ENCODE assay signal across 17 cellular contexts in genomic region chr3:123635717-123636116, GRCh38. TPM values are rescaled to one million over a fixed set of nuclear protein-coding genes. Genes with fewer than 3 reads are reported as not detected.
A peak's percentile ranks its signal among the peaks of the same experiment; 100 is the strongest.
DNase-seq lines count a peak whose midpoint lies in the region; ATAC-seq and TF ChIP-seq lines count a peak whose summit lies in the region.
"Had no signal": no experiment of that assay in that cellular context is flagged by ENCODE, and none has a peak within 500 bp of the region (broad histone marks: within the 10 kb centered on the region; RNA-seq: fewer than 3 reads in every experiment).

No MANE protein-coding gene starts in this region.

- intact Hi-C loops in breast epithelium (cut with DNase I; ENCODE audit: low total_unique reads), result no loop called here
- intact Hi-C loops in MCF 10A (cut with micrococcal nuclease), result no loop called here
- intact Hi-C loops in esophagus squamous epithelium (cut with DNase I), result no loop called here
- intact Hi-C loops in prostate gland (cut with DNase I), result no loop called here

- CTCF ChIA-PET in MCF 10A (lab: Yijun Ruan, JAX), result no interaction called here

- H3K4me1 ChIP-seq in breast epithelium (no peaks in the 10 kb centered on the region), esophagus squamous epithelium (peaks cover 12 to 65% (median 12%) of the 10 kb centered on the region in 3 donors), prostate gland (replicated peaks) (peaks cover 17% of the 10 kb centered on the region)
- H3K4me1 ChIP-seq: BE2C had no signal

- H3K9me3 Mint-ChIP-seq in MCF 10A (ENCODE audit: unreplicated experiment), result no peaks in the 10 kb centered on the region
- H3K9me3 Mint-ChIP-seq: naive thymus-derived CD8-positive, alpha-beta T cell had no signal

- no peaks in the 10 kb centered on the region for H3K27me3 Mint-ChIP-seq in MCF 10A (ENCODE audit: insufficient read depth, unreplicated experiment)

- no peaks in the 10 kb centered on the region for H3K4me1 Mint-ChIP-seq in MCF 10A (ENCODE audit: insufficient read depth, unreplicated experiment)
- H3K4me1 Mint-ChIP-seq: naive thymus-derived CD8-positive, alpha-beta T cell had no signal

- no peak overlapping the region for H3K27ac Mint-ChIP-seq in MCF 10A (ENCODE audit: low read depth, unreplicated experiment)

- POLR2A ChIA-PET in MCF 10A (lab: Yijun Ruan, JAX), result no interaction called here

- peaks cover 21% of the 10 kb centered on the region for H3K36me3 Mint-ChIP-seq in MCF 10A (ENCODE audit: insufficient read depth, unreplicated experiment)

- no peaks in the 10 kb centered on the region for H3K36me3 ChIP-seq in breast epithelium
- H3K36me3 ChIP-seq in esophagus squamous epithelium, result peaks cover 0 to 38% (median 0%) of the 10 kb centered on the region in 3 donors
- peaks cover 0 to 2% of the 10 kb centered on the region in 2 donors for H3K36me3 ChIP-seq in prostate gland
- H3K36me3 ChIP-seq: BE2C had no signal

- TF ChIP-seq POLR2A in breast epithelium (IDR thresholded peaks at IDR 0.05), result no peak
- TF ChIP-seq POLR2A in esophagus squamous epithelium (IDR thresholded peaks at IDR 0.05), result no peak
- TF ChIP-seq POLR2A in prostate gland (IDR thresholded peaks at IDR 0.05), result no peak

- no peak overlapping the region for H3K4me3 Mint-ChIP-seq in MCF 10A (ENCODE audit: unreplicated experiment)
- H3K4me3 Mint-ChIP-seq: naive thymus-derived CD8-positive, alpha-beta T cell had no signal

- H3K9me3 ChIP-seq in breast epithelium (no peaks in the 10 kb centered on the region), esophagus squamous epithelium (no peaks in the 10 kb centered on the region), prostate gland (no peaks in the 10 kb centered on the region)
- H3K9me3 ChIP-seq: BE2C, Caco-2 had no signal

- no TSS peak for BruUV-seq in MCF 10A (replicated peaks; lab: Mats Ljungman, UMichigan)

- ATAC-seq in GM21528 (IDR thresholded peaks at IDR 0.05; ENCODE audit: low FRiP score, unreplicated experiment), result no peak
- ATAC-seq in esophagus mucosa, result no peak
- ATAC-seq: naive thymus-derived CD8-positive, alpha-beta T cell had no signal

- H3K27ac ChIP-seq in breast epithelium (peak overlapping the region; percentile 77 to 81), esophagus squamous epithelium (peak overlapping the region in 3 of 4 donors; percentile 68 to 75 (median 74)), prostate gland (peak overlapping the region; percentile 67 to 75)

- no peaks in the 10 kb centered on the region for H3K27me3 ChIP-seq in breast epithelium
- H3K27me3 ChIP-seq in esophagus squamous epithelium, result no peaks in the 10 kb centered on the region
- no peaks in the 10 kb centered on the region for H3K27me3 ChIP-seq in prostate gland (replicated peaks; ENCODE audit: insufficient read depth)
- H3K27me3 ChIP-seq: BE2C had no signal

- H3K4me3 ChIP-seq in breast epithelium (no peak overlapping the region), esophagus squamous epithelium (no peak overlapping the region), prostate gland (no peak overlapping the region)
- H3K4me3 ChIP-seq: lung had no signal

- TF ChIP-seq CTCF in breast epithelium (IDR thresholded peaks at IDR 0.05), result no peak
- TF ChIP-seq CTCF in MCF 10A (IDR thresholded peaks at IDR 0.05; ENCODE audit: unreplicated experiment), result no peak
- TF ChIP-seq CTCF in esophagus squamous epithelium (IDR thresholded peaks at IDR 0.05), result no peak
- TF ChIP-seq CTCF in prostate gland (IDR thresholded peaks at IDR 0.05), result no peak

- WGBS in esophagus squamous epithelium, 2 donors, result 27 to 31% methylated on average over 4 of the region's 4 CpGs
- 69% methylated on average over 4 of the region's 4 CpGs for whole genome bisulfite sequencing in prostate gland

- DNase-seq in breast epithelium (ENCODE audit: low spot score in 2 of 2) (no peak), MCF 10A (ENCODE audit: unreplicated experiment) (no peak), esophagus squamous epithelium (lab: John Stamatoyannopoulos, UW) (no peak), prostate gland (ENCODE audit: low spot score) (no peak), hippocampal formation (lab: John Stamatoyannopoulos, UW) (no peak)
- no peak for DNase-seq in activated CD4-positive, alpha-beta T cell treated with anti-CD3 and anti-CD28 coated beads for 48 hours
- DNase-seq: 8988T; activated CD4-positive, alpha-beta T cell treated with anti-CD3 and anti-CD28 coated beads, Interleukin-2, amount 50 U/mL, for 4 hours; activated naive CD4-positive, alpha-beta T cell; BE2C; KBM-7; naive thymus-derived CD8-positive, alpha-beta T cell; NCI-H526 had no signal

RNA-seq across cellular contexts. Expression of gene HACD2, which starts 50.9 kb away (rescaled TPM):
- total RNA-seq in breast epithelium (10 to 100 TPM; 29.5 to 61.0 (median 55.9) TPM), MCF 10A (2022) (76.5 and 97.7 TPM in 2 replicates), esophagus squamous epithelium (10 to 100 TPM; 28.4 to 46.6 (median 34.9) TPM), prostate gland (10 to 100 TPM; 36.5 to 65.6 TPM), esophagus mucosa (20.3 TPM)
